Comparison of ENCODE assay signal across 8 cellular contexts in the genomic region with DNA sequence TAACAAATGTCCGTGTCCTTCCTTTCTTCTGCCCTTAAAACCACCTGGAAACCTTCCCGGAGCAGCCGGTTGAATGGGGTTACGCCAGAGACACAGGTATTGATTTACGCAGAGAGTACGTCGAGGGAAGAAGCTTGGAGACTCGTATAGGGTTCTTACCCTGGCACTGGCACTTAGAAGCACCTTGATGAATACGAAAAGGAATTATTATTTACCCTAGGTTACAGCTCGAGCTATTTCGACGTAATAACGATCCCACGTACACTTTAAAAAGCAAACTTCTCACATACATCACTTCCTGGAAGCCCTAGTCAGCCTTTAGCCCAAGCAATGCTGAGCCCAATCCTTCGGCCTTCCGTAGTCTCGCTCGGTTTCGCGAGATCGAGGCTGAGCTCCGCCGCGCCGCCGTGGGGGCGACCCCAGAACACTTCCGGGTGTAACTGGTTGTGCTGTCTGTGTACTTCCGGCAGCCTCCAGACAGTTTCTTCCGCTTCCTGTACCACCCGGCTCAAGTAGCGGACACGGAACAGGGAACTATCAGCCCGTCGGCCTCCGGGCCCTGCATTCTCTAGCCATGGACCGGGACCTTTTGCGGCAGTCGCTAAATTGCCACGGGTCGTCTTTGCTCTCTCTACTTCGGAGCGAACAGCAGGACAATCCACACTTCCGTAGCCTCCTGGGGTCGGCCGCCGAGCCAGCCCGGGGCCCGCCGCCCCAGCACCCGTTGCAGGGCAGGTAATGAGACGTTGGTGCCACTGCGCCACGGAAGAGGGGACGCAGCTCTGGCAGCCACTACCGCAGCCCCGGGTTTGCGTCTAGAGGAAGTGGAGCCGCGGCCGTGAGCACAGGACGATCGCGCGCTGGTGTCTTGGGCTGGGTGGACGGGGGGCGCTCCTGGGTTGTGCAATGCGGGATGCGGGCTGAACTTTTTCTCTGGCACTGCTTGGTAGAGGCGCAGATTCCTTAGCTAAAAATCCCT. TPM values are rescaled to one million over a fixed set of nuclear protein-coding genes. Genes with fewer than 3 reads are reported as not detected.
DNase-seq lines count a peak whose midpoint lies in the region; ATAC-seq and TF ChIP-seq lines count a peak whose summit lies in the region.

A gene with protein sequence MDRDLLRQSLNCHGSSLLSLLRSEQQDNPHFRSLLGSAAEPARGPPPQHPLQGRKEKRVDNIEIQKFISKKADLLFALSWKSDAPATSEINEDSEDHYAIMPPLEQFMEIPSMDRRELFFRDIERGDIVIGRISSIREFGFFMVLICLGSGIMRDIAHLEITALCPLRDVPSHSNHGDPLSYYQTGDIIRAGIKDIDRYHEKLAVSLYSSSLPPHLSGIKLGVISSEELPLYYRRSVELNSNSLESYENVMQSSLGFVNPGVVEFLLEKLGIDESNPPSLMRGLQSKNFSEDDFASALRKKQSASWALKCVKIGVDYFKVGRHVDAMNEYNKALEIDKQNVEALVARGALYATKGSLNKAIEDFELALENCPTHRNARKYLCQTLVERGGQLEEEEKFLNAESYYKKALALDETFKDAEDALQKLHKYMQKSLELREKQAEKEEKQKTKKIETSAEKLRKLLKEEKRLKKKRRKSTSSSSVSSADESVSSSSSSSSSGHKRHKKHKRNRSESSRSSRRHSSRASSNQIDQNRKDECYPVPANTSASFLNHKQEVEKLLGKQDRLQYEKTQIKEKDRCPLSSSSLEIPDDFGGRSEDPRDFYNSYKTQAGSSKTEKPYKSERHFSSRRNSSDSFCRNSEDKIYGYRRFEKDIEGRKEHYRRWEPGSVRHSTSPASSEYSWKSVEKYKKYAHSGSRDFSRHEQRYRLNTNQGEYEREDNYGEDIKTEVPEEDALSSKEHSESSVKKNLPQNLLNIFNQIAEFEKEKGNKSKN (plus strand): TSS at position 476 of the 979 bp plus-strand sequence. CDS start 99 bp downstream, at position 575.

- DNase-seq in BJ (ENCODE audit: low read depth) = peak; percentile 81
- DNase-seq in GM19238 (ENCODE audit: insufficient read length, low spot score) = peak; percentile 81
- DNase-seq in NCI-H524 treated with DMSO at 0.1 percent for 48 hours (lab: John Stamatoyannopoulos, UW) = peak; percentile 90
- DNase-seq in activated CD4-positive, alpha-beta T cell treated with anti-CD3 and anti-CD28 coated beads for 48 hours = peak; percentile 96
- DNase-seq in coronary artery (ENCODE audit: low spot score) = peak; percentile 92
- DNase-seq in left colon = peak; percentile 92
- peak; percentile 95 for DNase-seq in stimulated activated CD4-positive, alpha-beta T cell treated with anti-CD3 and anti-CD28 coated beads, Interleukin-1b, Interleukin-23, amount 100 ng/mL, for 48 hours

- intact Hi-C loops in left colon (cut with DNase I, micrococcal nuclease) = loop anchor here in 1 of 2 donors (10.0 kb wide), 1 partner anchor 987 kb away; no protein-coding TSS in a partner anchor

- TF ChIP-seq CTCF in BJ (IDR thresholded peaks at IDR 0.05; ENCODE audit: insufficient read depth, low read depth, low read length) = 0 out of 2 replicates have a peak, but pooled peaks have one; percentile 9
- no peak for TF ChIP-seq CTCF in coronary artery (IDR thresholded peaks at IDR 0.05)

- CTCF ChIA-PET in BJ (lab: Yijun Ruan, JAX) = interaction anchor here (0.8 to 1.3 kb wide), 3 partner anchors 10 to 834 kb away, joined by 3 to 4 read pairs (median 3); no protein-coding TSS in a partner anchor

- H3K36me3 ChIP-seq in BJ (ENCODE audit: control insufficient read depth, insufficient read depth, low read length) = peaks cover 1% of the 10 kb centered on the region; the same call in 1 of the 2 replicates

- H3K27me3 ChIP-seq in BJ (ENCODE audit: control insufficient read depth, insufficient read depth, low read length) = no peaks in the 10 kb centered on the region; the same call in 1 of the 2 replicates

- POLR2A ChIA-PET in BJ (lab: Charles Lee) = no interaction called here

- H3K27ac ChIP-seq in coronary artery = peak within 1 kb of the TSS; percentile 44 to 75

- H3K4me3 ChIP-seq in BJ (ENCODE audit: low read depth, low read length) (peak within 1 kb of the TSS; percentile 93), coronary artery (peak within 1 kb of the TSS; percentile 92)

- ATAC-seq in HG03442 (IDR thresholded peaks at IDR 0.05; ENCODE audit: unreplicated experiment) = peak; percentile 97
- ATAC-seq in left colon = peak; percentile 99

RNA-seq across cellular contexts. Expression of the gene that starts here (rescaled TPM):
- 18.0 and 27.3 TPM in 2 replicates for polyA plus RNA-seq in BJ (2011; rRNA removed)
- 54.5 and 83.0 TPM in 2 replicates for polyA minus RNA-seq in BJ (2011; rRNA and poly(A)+ RNA removed)
- total RNA-seq in left colon = 10 to 100 TPM; 31.6 to 32.4 TPM

Comparison
In these comparisons a context has a peak if more than half of its experiments do, and no peak if none do; other contexts are left out.
1. Peak in every context shown above with its lines: DNase-seq, ATAC-seq, H3K4me3 ChIP-seq and H3K27ac ChIP-seq.